Comparison of ENCODE assay signal across 11 cellular contexts in genomic region chr1:205199090-205199930, GRCh38. TPM values are rescaled to one million over a fixed set of nuclear protein-coding genes. Genes with fewer than 3 reads are reported as not detected.
DNase-seq lines count a peak whose midpoint lies in the region; ATAC-seq and TF ChIP-seq lines count a peak whose summit lies in the region.
"Had no signal": no experiment of that assay in that cellular context is flagged by ENCODE, and none has a peak within 500 bp of the region (broad histone marks: within the 10 kb centered on the region; RNA-seq: fewer than 3 reads in every experiment).

No MANE protein-coding gene starts in this region.

- H3K27me3 ChIP-seq in IMR-90 (ENCODE audit: control insufficient read depth, insufficient read depth, low read length) = no peaks in the 10 kb centered on the region
- H3K27me3 ChIP-seq: uterus had no signal

- no peak overlapping the region; the same call in 1 of the 2 replicates for H3K4ac ChIP-seq in IMR-90 (ENCODE audit: low read depth, low read length)

- peak; percentile 24; the same call in 1 of the 2 replicates for ATAC-seq in IMR-90 (ENCODE audit: low read depth)
- no peak for ATAC-seq in HG03108 (IDR thresholded peaks at IDR 0.05; ENCODE audit: unreplicated experiment)
- no peak for ATAC-seq in HG03378 (IDR thresholded peaks at IDR 0.05; ENCODE audit: unreplicated experiment)
- ATAC-seq: left lobe of liver had no signal

- no peak overlapping the region for H3K56ac ChIP-seq in IMR-90 (ENCODE audit: extremely low read depth, insufficient read depth, low read length)

- peaks cover 14% of the 10 kb centered on the region for H3K4me1 ChIP-seq in IMR-90 (ENCODE audit: control insufficient read depth, insufficient read depth, low read length)

- no peak overlapping the region for H2BK5ac ChIP-seq in IMR-90 (ENCODE audit: low read depth, low read length, poor library complexity, severe bottlenecking)

- in situ Hi-C loops in IMR-90 (cut with MboI; ENCODE audit: low sequenced_read_pairs) = no loop called here

- no peak overlapping the region for H2AFZ ChIP-seq in IMR-90 (replicated peaks; ENCODE audit: low read length, poor library complexity)

- CTCF ChIA-PET in IMR-90 (lab: Yijun Ruan, JAX) = no interaction called here

- no peak overlapping the region for H2AK5ac ChIP-seq in IMR-90 (ENCODE audit: low read depth, low read length)

- H2BK15ac ChIP-seq in IMR-90 (ENCODE audit: low read depth, low read length) = no peak overlapping the region

- POLR2A ChIA-PET in IMR-90 (lab: Charles Lee; ENCODE audit: unreplicated experiment) = interaction anchor here (0.6 kb wide), 1 partner anchor 11 kb away, joined by 3 read pairs; no protein-coding TSS in a partner anchor

- no peak overlapping the region for H2BK20ac ChIP-seq in IMR-90 (ENCODE audit: low read depth, low read length)

- no peak overlapping the region for H3K4me3 ChIP-seq in AG09309 (ENCODE audit: control insufficient read depth, low read depth, low read length)
- no peak overlapping the region for H3K4me3 ChIP-seq in IMR-90 (ENCODE audit: insufficient read depth, low read depth, low read length)
- H3K4me3 ChIP-seq: skin epidermis, uterus had no signal

- intact Hi-C loops in IMR-90 (cut with micrococcal nuclease) = no loop called here

- BruUV-seq in IMR-90 (replicated peaks; lab: Mats Ljungman, UMichigan) = no TSS peak

- H3K14ac ChIP-seq in IMR-90 (replicated peaks; ENCODE audit: low read depth, low read length) = peak overlapping the region; percentile 48; the same call in 1 of the 2 replicates

- H3K27ac ChIP-seq in IMR-90 (ENCODE audit: insufficient read depth, low read length) = no peak overlapping the region
- H3K27ac ChIP-seq: skin epidermis, uterus had no signal

- peak; percentile 21 for TF ChIP-seq CTCF in AG09309 (IDR thresholded peaks at IDR 0.05; ENCODE audit: control insufficient read depth, insufficient read depth, low read depth, low read length, missing control alignments)
- no peak for TF ChIP-seq CTCF in IMR-90 (conservative IDR thresholded peaks at IDR 0.05; ENCODE audit: low read depth, low read length)

- no peak overlapping the region for H2BK120ac ChIP-seq in IMR-90 (ENCODE audit: low read depth, low read length)

- H3K9me1 ChIP-seq in IMR-90 (ENCODE audit: insufficient read depth, low read length) = peaks cover 25% of the 10 kb centered on the region

- no peak overlapping the region for H3K18ac ChIP-seq in IMR-90 (ENCODE audit: low read depth, low read length)

- TF ChIP-seq RAD21 in IMR-90 (IDR thresholded peaks at IDR 0.05; ENCODE audit: low read length) = no peak

- no peak overlapping the region for H3K4me2 ChIP-seq in IMR-90 (ENCODE audit: low read depth, low read length)

- no peak for TF ChIP-seq POLR2A in IMR-90 (IDR thresholded peaks at IDR 0.05; ENCODE audit: low read depth, low read length)

- H4K20me1 ChIP-seq in IMR-90 (ENCODE audit: insufficient read depth, low read length) = peaks cover 36% of the 10 kb centered on the region; the same call in 1 of the 2 replicates

- no peak overlapping the region for H4K91ac ChIP-seq in IMR-90 (ENCODE audit: insufficient read depth, low read depth, low read length)

- dilution Hi-C loops in IMR-90 (cut with HindIII; ENCODE audit: low sequenced_read_pairs, unreplicated experiment) = no loop called here

- peaks cover 34 to 75% of the 10 kb centered on the region in 2 experiments for H3K79me1 ChIP-seq in IMR-90 (ENCODE audit: low read depth in 1 of 2, low read length in 2 of 2)

- H4K8ac ChIP-seq in IMR-90 (ENCODE audit: low read depth in 2 of 2, low read length in 2 of 2) = peak overlapping the region in 1 of 2 experiments; percentile 32; a peak in 1 of 4 replicates

- peak overlapping the region; percentile 22 for H3K23ac ChIP-seq in IMR-90 (ENCODE audit: low read depth, low read length)

- no peaks in the 10 kb centered on the region for H3K36me3 ChIP-seq in IMR-90 (ENCODE audit: control insufficient read depth, insufficient read depth, low read length)
- H3K36me3 ChIP-seq: uterus had no signal

- H3K9me3 ChIP-seq in IMR-90 (ENCODE audit: control insufficient read depth, insufficient read depth, low read length) = no peaks in the 10 kb centered on the region
- H3K9me3 ChIP-seq: uterus had no signal

- DNase-seq in AG09309 (ENCODE audit: low read depth) (peak; percentile 51), IMR-90 (peak; percentile 70), myocyte (ENCODE audit: low read depth) (peak; percentile 53), COLO668 (lab: John Stamatoyannopoulos, UW; ENCODE audit: unreplicated experiment) (no peak), iPS-NIHi7 (ENCODE audit: extremely low spot score) (no peak)
- DNase-seq in activated naive CD4-positive, alpha-beta T cell treated with Interleukin-2 at 50 U/mL for 16 hours = peak; percentile 50
- DNase-seq: uterus had no signal

- no CpG with 5 or more reads among the region's 9 CpGs for WGBS in IMR-90 (ENCODE audit: extremely low coverage in 2 of 2, insufficient read length in 1 of 2), 2 experiments

- no peak overlapping the region for H3K9ac ChIP-seq in IMR-90 (ENCODE audit: low read depth, low read length)

- H4K5ac ChIP-seq in IMR-90 (ENCODE audit: low read depth, low read length) = no peak overlapping the region

- peak overlapping the region; percentile 58 for H2AK9ac ChIP-seq in IMR-90 (replicated peaks; ENCODE audit: low read depth, low read length, poor library complexity)

TF ChIP-seq in IMR-90, 13 proteins besides CTCF, POLR2A, EP300 and RAD21:
- no peak for TF ChIP-seq RFX5 (IDR thresholded peaks at IDR 0.05; ENCODE audit: low read depth, low read length)

RNA-seq across cellular contexts. Expression of gene DSTYK, which starts 12.2 kb away (rescaled TPM):
- 18.3 and 19.2 TPM in 2 replicates for total RNA-seq in IMR-90 (2012; rRNA removed)
- polyA plus RNA-seq in IMR-90 (2012; rRNA removed) = 7.2 and 8.0 TPM in 2 replicates
- polyA plus RNA-seq in IMR-90 (2012; cell fraction: cytosol; rRNA removed) = 2.9 and 3.2 TPM in 2 replicates
- polyA plus RNA-seq in IMR-90 (2012; cell fraction: nucleus; rRNA removed; ENCODE audit: low replicate concordance) = 1.8 and 5.1 TPM in 2 replicates
- total RNA-seq in myocyte = 8.4 and 11.6 TPM in 2 replicates
- polyA plus RNA-seq in myocyte (2012) = 8.2 TPM

RNA-seq across cellular contexts. Expression of gene TMCC2, which starts 28.4 kb away (rescaled TPM):
- 2.0 and 2.2 TPM in 2 replicates for total RNA-seq in IMR-90 (2012; rRNA removed)
- polyA plus RNA-seq in IMR-90 (2012; rRNA removed) = 4.2 and 4.6 TPM in 2 replicates
- 4.5 and 5.0 TPM in 2 replicates for polyA plus RNA-seq in IMR-90 (2012; cell fraction: cytosol; rRNA removed)
- 4.4 and 7.7 TPM in 2 replicates for polyA plus RNA-seq in IMR-90 (2012; cell fraction: nucleus; rRNA removed; ENCODE audit: low replicate concordance)
- total RNA-seq in myocyte = 15.0 and 24.0 TPM in 2 replicates
- polyA plus RNA-seq in myocyte (2012) = 9.9 TPM

Comparison
In these comparisons a context has a peak if more than half of its experiments do, and no peak if none do; other contexts are left out.
1. DNase-seq: peak in AG09309 (single experiment), IMR-90 (single experiment), activated naive CD4-positive, alpha-beta T cell treated with Interleukin-2 at 50 U/mL for 16 hours (single experiment) and myocyte (single experiment); none in COLO668 (single experiment) and iPS-NIHi7 (single experiment).